In genomic region chr3:17946619-17947018, GRCh38 we compare ENCODE assay signal across 1 cellular context.
TF ChIP-seq lines count a peak whose summit lies in the region.

No MANE protein-coding gene starts in this region.

TF ChIP-seq in H1, 55 proteins besides CTCF, POLR2A, EP300 and RAD21 (continued from another document):
- no peak for TF ChIP-seq CHD7 (IDR thresholded peaks at IDR 0.05; ENCODE audit: insufficient replicate concordance, low read length)
TF ChIP-seq in H1: peak in this region for 0.
